In the genomic region with DNA sequence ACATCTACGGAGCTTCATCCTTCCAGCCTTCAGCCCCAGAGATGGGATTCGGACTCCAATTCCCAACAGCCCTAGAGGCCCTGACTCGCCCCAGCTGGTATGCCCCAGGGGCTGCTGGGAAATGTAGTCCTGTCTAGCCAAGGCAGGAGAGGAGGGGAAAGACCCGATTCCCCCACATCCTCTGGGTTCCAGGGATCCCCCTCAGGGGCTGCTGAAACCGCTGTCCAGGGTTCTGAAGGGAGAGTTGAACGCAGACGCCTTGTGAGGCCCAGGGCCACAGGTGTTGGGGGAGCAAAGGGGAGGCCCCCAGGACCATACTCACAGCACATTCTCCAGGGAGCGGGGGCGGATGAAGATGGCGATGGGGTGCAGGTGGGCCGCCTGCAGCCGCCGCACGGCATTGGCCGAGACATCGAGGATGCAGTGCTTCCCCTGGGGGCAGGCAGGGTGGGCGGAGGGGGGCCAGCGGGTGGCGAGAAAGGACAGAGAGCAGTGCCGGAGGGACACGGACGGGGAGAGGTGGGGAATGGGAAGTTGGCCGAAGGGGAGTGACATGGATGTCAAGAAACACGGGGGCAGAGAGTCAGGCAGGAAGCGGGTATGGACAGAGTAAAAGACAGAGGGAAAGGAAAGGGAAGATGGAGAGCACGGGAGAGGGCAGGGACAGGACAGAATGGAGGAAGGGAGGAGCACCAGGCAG, we compare ENCODE assay signal across 1 cellular context.
TF ChIP-seq lines count a peak whose summit lies in the region.

No MANE protein-coding gene starts in this region.

TF ChIP-seq in IMR-90, 13 proteins besides CTCF, POLR2A, EP300 and RAD21:
- peak; percentile 63; the same call in 1 of the 2 replicates for TF ChIP-seq FOS (IDR thresholded peaks at IDR 0.05; ENCODE audit: low read depth, low read length)
- no peak for TF ChIP-seq CHD1 (IDR thresholded peaks at IDR 0.05; ENCODE audit: low read depth, low read length)
- TF ChIP-seq MXI1 (IDR thresholded peaks at IDR 0.05; ENCODE audit: borderline replicate concordance, low read depth, low read length) = no peak
- no peak for TF ChIP-seq RCOR1 (IDR thresholded peaks at IDR 0.05; ENCODE audit: insufficient replicate concordance, low read length)
- no peak for TF ChIP-seq CEBPB (IDR thresholded peaks at IDR 0.05; ENCODE audit: low read depth, low read length)
- TF ChIP-seq, protein P1, sequence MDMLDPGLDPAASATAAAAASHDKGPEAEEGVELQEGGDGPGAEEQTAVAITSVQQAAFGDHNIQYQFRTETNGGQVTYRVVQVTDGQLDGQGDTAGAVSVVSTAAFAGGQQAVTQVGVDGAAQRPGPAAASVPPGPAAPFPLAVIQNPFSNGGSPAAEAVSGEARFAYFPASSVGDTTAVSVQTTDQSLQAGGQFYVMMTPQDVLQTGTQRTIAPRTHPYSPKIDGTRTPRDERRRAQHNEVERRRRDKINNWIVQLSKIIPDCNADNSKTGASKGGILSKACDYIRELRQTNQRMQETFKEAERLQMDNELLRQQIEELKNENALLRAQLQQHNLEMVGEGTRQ (IDR thresholded peaks at IDR 0.05; ENCODE audit: low read depth, low read length) = peak; percentile 64
- no peak for TF ChIP-seq NFE2L2 (IDR thresholded peaks at IDR 0.05; ENCODE audit: low read depth, low read length)
- no peak for TF ChIP-seq SMC3 (IDR thresholded peaks at IDR 0.05; ENCODE audit: low read depth, low read length)
- no peak for TF ChIP-seq BHLHE40 (IDR thresholded peaks at IDR 0.05; ENCODE audit: low read depth, low read length)
